22 cellular contexts compared by ENCODE assay signal in the genomic region with DNA sequence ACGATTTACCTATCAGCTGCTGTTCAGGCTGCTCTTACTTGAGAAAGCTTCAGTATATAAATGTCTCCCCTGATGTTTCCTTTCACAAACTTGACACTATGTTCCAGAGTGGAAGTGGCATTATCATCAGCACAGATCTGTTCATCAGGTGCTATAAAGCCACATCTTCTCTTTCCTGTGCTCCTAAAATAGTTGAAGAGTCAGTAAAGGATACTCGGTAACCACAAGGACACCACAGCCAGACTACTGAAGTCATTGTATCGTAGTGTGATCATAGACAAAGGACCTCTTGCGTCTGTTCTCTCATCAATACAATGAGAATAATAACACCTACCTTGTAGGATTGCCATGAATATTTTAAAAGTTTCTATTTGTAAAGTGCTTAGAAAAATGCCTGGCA.
A peak's percentile ranks its signal among the peaks of the same experiment; 100 is the strongest.
DNase-seq lines count a peak whose midpoint lies in the region; ATAC-seq, FAIRE-seq and TF ChIP-seq lines count a peak whose summit lies in the region.
"Had no signal": no experiment of that assay in that cellular context is flagged by ENCODE, and none has a peak within 500 bp of the region (broad histone marks: within the 10 kb centered on the region; RNA-seq: fewer than 3 reads in every experiment).

No MANE protein-coding gene starts in this region.

- no peak overlapping the region for H3K18ac ChIP-seq in H1 (ENCODE audit: extremely low read depth, low read length)

- DNase-seq in GDM1 (lab: John Stamatoyannopoulos, UW) (peak; percentile 58), Kasumi-1 (lab: John Stamatoyannopoulos, UW) (peak; percentile 12 to 21), H1 (ENCODE audit: low read depth in 1 of 2, low spot score in 2 of 2) (no peak), SHP77 (lab: John Stamatoyannopoulos, UW) (no peak), mesenteric fat pad (ENCODE audit: low spot score) (no peak)
- DNase-seq: 8988T; ACHN; AML-193; BE2C; Caco-2; CD4-positive, CD25-positive, alpha-beta regulatory T cell; CD8-positive, alpha-beta T cell; DMS 273 treated with DMSO at 0.1 percent for 48 hours; DMS79; GM23248; H9 had no signal

- no peak overlapping the region for H2BK12ac ChIP-seq in H1 (ENCODE audit: low read depth, low read length)

- ATAC-seq in GM19397 (IDR thresholded peaks at IDR 0.05; ENCODE audit: unreplicated experiment) (no peak), GM18867 (IDR thresholded peaks at IDR 0.05; ENCODE audit: unreplicated experiment) (no peak)
- ATAC-seq: A549; CD8-positive, alpha-beta T cell; HCT116 had no signal

- no peak overlapping the region for H4K8ac ChIP-seq in H1 (ENCODE audit: extremely low read depth, insufficient read depth, low read length)

- H2AK5ac ChIP-seq in H1 (ENCODE audit: low read depth, low read length), result no peak overlapping the region

- no peak overlapping the region for H3K4ac ChIP-seq in H1 (replicated peaks; ENCODE audit: insufficient read length, low read depth, low read length)

- WGBS in H1 (ENCODE audit: extremely low coverage in 1 of 2, insufficient coverage in 1 of 2, insufficient read length in 1 of 2, insufficient replicate concordance in 2 of 2, low coverage in 1 of 2, low lambda C conversion rate in 2 of 2, missing lambda C conversion rate in 1 of 2), 2 experiments, result 96% methylated on average over 4 of the region's 4 CpGs; no CpG with 5 or more reads in 1 of the 2 experiments

- H3K36me3 ChIP-seq in BLaER1 treated with 17β-estradiol and CSF1 and Interleukin-3, amounts not matched to agents 10 nM and 100 nM, result peaks cover 0 to 7% (median 0%) of the 10 kb centered on the region in 11 experiments; a peak in 1 of 22 replicates
- no peaks in the 10 kb centered on the region for H3K36me3 ChIP-seq in H1 (ENCODE audit: control insufficient read depth in 2 of 4, insufficient read depth in 4 of 4, low read length in 3 of 4)
- H3K36me3 ChIP-seq: BE2C had no signal

- no peak for TF ChIP-seq POLR2A in H1 (IDR thresholded peaks at IDR 0.05; ENCODE audit: control extremely low read depth in 1 of 2, low read depth in 2 of 2, low read length in 2 of 2)

- H3K23me2 ChIP-seq in H1 (ENCODE audit: low read depth, low read length), result no peaks in the 10 kb centered on the region

- no peak overlapping the region for H2BK15ac ChIP-seq in H1 (ENCODE audit: low read length)

- peak overlapping the region; percentile 13; the same call in 1 of the 2 replicates for H2AFZ ChIP-seq in H1 (ENCODE audit: low read length)
- H2AFZ ChIP-seq: GM23248 had no signal

- H4K20me1 ChIP-seq in BLaER1 treated with 17β-estradiol and CSF1 and Interleukin-3, amounts not matched to agents 10 nM and 100 nM, result no peaks in the 10 kb centered on the region
- H4K20me1 ChIP-seq in H1 (replicated peaks in 1 of 2; ENCODE audit: control insufficient read depth in 1 of 2, insufficient read depth in 2 of 2, low read length in 2 of 2), result no peaks in the 10 kb centered on the region

- peak overlapping the region in 8 of 11 experiments; percentile 35 to 76 (median 56); a peak in 15 of 22 replicates for H3K4me2 ChIP-seq in BLaER1 treated with 17β-estradiol and CSF1 and Interleukin-3, amounts not matched to agents 10 nM and 100 nM
- H3K4me2 ChIP-seq in H1 (ENCODE audit: insufficient read depth in 1 of 2, low read depth in 2 of 2, low read length in 2 of 2), result no peak overlapping the region
- H3K4me2 ChIP-seq: A549 had no signal

- no peak for TF ChIP-seq RAD21 in H1 (IDR thresholded peaks at IDR 0.05 in 1 of 2, conservative IDR thresholded peaks at IDR 0.05 in 1 of 2; ENCODE audit: low read depth in 2 of 2, low read length in 2 of 2)

- POLR2A ChIA-PET in H1 (lab: Charles Lee; ENCODE audit: partially characterized antibody), result no interaction called here

- peaks cover 24 to 63% (median 52%) of the 10 kb centered on the region in 11 experiments; a peak in 21 of 22 replicates for H3K9me3 ChIP-seq in BLaER1 treated with 17β-estradiol and CSF1 and Interleukin-3, amounts not matched to agents 10 nM and 100 nM (replicated peaks in 1 of 11)
- no peaks in the 10 kb centered on the region for H3K9me3 ChIP-seq in H1 (ENCODE audit: insufficient read depth in 2 of 2, low read depth in 1 of 2, low read length in 1 of 2)
- H3K9me3 ChIP-seq: A549, BE2C, Caco-2 had no signal

- CTCF ChIA-PET in H1 (lab: Charles Lee; ENCODE audit: partially characterized antibody), result no interaction called here

- no peak overlapping the region for H4K5ac ChIP-seq in H1 (ENCODE audit: insufficient read length, low read depth, low read length)

- H3K9ac ChIP-seq in BLaER1 treated with 17β-estradiol and CSF1 and Interleukin-3, amounts not matched to agents 10 nM and 100 nM, result no peak overlapping the region
- H3K9ac ChIP-seq in H1 (replicated peaks in 1 of 4; ENCODE audit: extremely low read depth in 1 of 4, low read depth in 3 of 4, low read length in 3 of 4), result no peak overlapping the region
- H3K9ac ChIP-seq: GM23248 had no signal

- H3K4me3 ChIP-seq in BLaER1 treated with 17β-estradiol and CSF1 and Interleukin-3, amounts not matched to agents 10 nM and 100 nM, result no peak overlapping the region
- H3K4me3 ChIP-seq in H1 (ENCODE audit: extremely low read depth in 1 of 4, insufficient read depth in 2 of 4, low read depth in 3 of 4, low read length in 4 of 4), result no peak overlapping the region
- H3K4me3 ChIP-seq: A549, GM23248 had no signal

- no peak overlapping the region for H2BK5ac ChIP-seq in H1 (ENCODE audit: low read depth, low read length)

- H4K91ac ChIP-seq in H1 (replicated peaks; ENCODE audit: insufficient read length, low read length), result no peak overlapping the region

- TF ChIP-seq CTCF in H1 (IDR thresholded peaks at IDR 0.05; ENCODE audit: control extremely low read depth in 1 of 3, insufficient read depth in 1 of 3, low read depth in 1 of 3, low read length in 3 of 3), result no peak

- no peak overlapping the region for H3K14ac ChIP-seq in H1 (ENCODE audit: insufficient read length)

- no peak overlapping the region for H2BK20ac ChIP-seq in H1 (ENCODE audit: low read length)

- H3K79me1 ChIP-seq in H1 (ENCODE audit: low read depth, low read length), result no peaks in the 10 kb centered on the region

- no peak overlapping the region for H3K23ac ChIP-seq in H1 (ENCODE audit: insufficient read length)

- no peak overlapping the region for H2BK120ac ChIP-seq in H1 (replicated peaks; ENCODE audit: low read depth, low read length)

- no peak overlapping the region for H3K27ac ChIP-seq in BLaER1 treated with 17β-estradiol and CSF1 and Interleukin-3, amounts not matched to agents 10 nM and 100 nM
- no peak overlapping the region for H3K27ac ChIP-seq in H1 (ENCODE audit: low read depth, low read length)
- H3K27ac ChIP-seq: A549, C4-2B, GM23248 had no signal

- no peak for FAIRE-seq in H1 (lab: Jason Lieb, UNC)
- FAIRE-seq: A549 had no signal

- peaks cover 0 to 25% (median 12%) of the 10 kb centered on the region in 10 experiments; a peak in 15 of 20 replicates for H3K4me1 ChIP-seq in BLaER1 treated with 17β-estradiol and CSF1 and Interleukin-3, amounts not matched to agents 10 nM and 100 nM
- no peaks in the 10 kb centered on the region for H3K4me1 ChIP-seq in H1 (replicated peaks in 1 of 4; ENCODE audit: control insufficient read depth in 3 of 4, insufficient read depth in 4 of 4, low read length in 3 of 4)
- H3K4me1 ChIP-seq: A549, BE2C, Caco-2 had no signal

- H3K56ac ChIP-seq in H1 (replicated peaks; ENCODE audit: insufficient read length, low read depth, low read length), result no peak overlapping the region

- no peaks in the 10 kb centered on the region for H3K27me3 ChIP-seq in BLaER1 treated with 17β-estradiol and CSF1 and Interleukin-3, amounts not matched to agents 10 nM and 100 nM
- no peaks in the 10 kb centered on the region for H3K27me3 ChIP-seq in H1 (replicated peaks in 1 of 4; ENCODE audit: control insufficient read depth in 3 of 4, extremely low read depth in 1 of 4, insufficient read depth in 3 of 4, low read length in 3 of 4)
- H3K27me3 ChIP-seq: BE2C had no signal

- no peak for TF ChIP-seq EP300 in H1 (IDR thresholded peaks at IDR 0.05; ENCODE audit: borderline replicate concordance in 1 of 2, low read depth in 2 of 2, low read length in 2 of 2)

- H3K79me2 ChIP-seq in H1 (ENCODE audit: control insufficient read depth in 1 of 2, insufficient read depth in 2 of 2, low read length in 2 of 2), result no peaks in the 10 kb centered on the region

TF ChIP-seq in H1, 55 proteins besides CTCF, POLR2A, EP300 and RAD21 (continues in another document):
- TF ChIP-seq EGR1 (IDR thresholded peaks at IDR 0.05; ENCODE audit: borderline replicate concordance, low read depth, low read length) (no peak), CHD1 (IDR thresholded peaks at IDR 0.05; ENCODE audit: low read depth, low read length) (no peak), TEAD4 (IDR thresholded peaks at IDR 0.05; ENCODE audit: low read depth, low read length) (no peak), HDAC6 (IDR thresholded peaks at IDR 0.05; ENCODE audit: low read depth, low read length) (no peak), CREB1 (IDR thresholded peaks at IDR 0.05) (no peak), RBBP5 (IDR thresholded peaks at IDR 0.05; ENCODE audit: borderline replicate concordance, low read depth, low read length) (no peak), ASH2L (IDR thresholded peaks at IDR 0.05; ENCODE audit: low read length) (no peak), RXRA (IDR thresholded peaks at IDR 0.05; ENCODE audit: insufficient read depth, low read depth, low read length) (no peak), CBX5 (IDR thresholded peaks at IDR 0.05; ENCODE audit: low read depth, low read length) (no peak), TBP (IDR thresholded peaks at IDR 0.05; ENCODE audit: low read depth, low read length) (no peak), CTBP2 (IDR thresholded peaks at IDR 0.05; ENCODE audit: borderline replicate concordance, insufficient read depth, insufficient read length, low read length) (no peak), CHD2 (IDR thresholded peaks at IDR 0.05; ENCODE audit: low read length) (no peak)

Comparison
In these comparisons a context has a peak if more than half of its experiments do, and no peak if none do; other contexts are left out.
1. H3K4me2 ChIP-seq: peak in BLaER1 treated with 17β-estradiol and CSF1 and Interleukin-3, amounts not matched to agents 10 nM and 100 nM (8 of 11); none in H1 (0 of 2).
2. DNase-seq: peak in GDM1 (single experiment) and Kasumi-1 (2 of 2); none in H1 (0 of 2), SHP77 (0 of 2) and mesenteric fat pad (single experiment).